Comparison of ENCODE assay signal across 1 cellular context in the genomic region with DNA sequence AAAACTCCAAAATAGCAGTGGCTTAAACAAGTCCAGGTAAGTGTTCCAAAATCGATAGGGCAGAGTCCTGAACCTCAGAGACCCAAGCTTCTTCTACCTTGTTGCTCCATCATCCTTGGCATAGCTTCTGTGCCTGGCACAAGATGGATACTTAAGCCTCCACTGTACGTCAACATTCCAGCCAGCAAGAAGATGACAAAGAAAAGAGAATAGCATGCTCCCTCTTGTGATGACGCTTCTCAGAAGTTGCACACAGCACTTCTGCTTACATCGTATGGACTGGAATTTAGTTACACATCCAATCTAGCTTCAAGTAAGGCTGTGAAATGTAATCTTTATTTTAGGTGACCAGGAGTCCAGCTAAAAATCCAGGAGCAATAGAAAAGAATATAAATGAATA.
TF ChIP-seq lines count a peak whose summit lies in the region.

No MANE protein-coding gene starts in this region.

TF ChIP-seq in K562, 482 proteins besides CTCF, POLR2A, EP300 and RAD21:
- no peak for TF ChIP-seq KHSRP (IDR thresholded peaks at IDR 0.05)
- no peak for TF ChIP-seq HIVEP1 (CRISPR knock-in tag; IDR thresholded peaks at IDR 0.05)
- TF ChIP-seq, protein P1, sequence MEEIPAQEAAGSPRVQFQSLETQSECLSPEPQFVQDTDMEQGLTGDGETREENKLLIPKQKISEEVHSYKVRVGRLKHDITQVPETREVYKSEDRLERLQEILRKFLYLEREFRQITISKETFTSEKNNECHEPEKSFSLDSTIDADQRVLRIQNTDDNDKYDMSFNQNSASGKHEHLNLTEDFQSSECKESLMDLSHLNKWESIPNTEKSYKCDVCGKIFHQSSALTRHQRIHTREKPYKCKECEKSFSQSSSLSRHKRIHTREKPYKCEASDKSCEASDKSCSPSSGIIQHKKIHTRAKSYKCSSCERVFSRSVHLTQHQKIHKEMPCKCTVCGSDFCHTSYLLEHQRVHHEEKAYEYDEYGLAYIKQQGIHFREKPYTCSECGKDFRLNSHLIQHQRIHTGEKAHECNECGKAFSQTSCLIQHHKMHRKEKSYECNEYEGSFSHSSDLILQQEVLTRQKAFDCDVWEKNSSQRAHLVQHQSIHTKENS (CRISPR knock-in tag; IDR thresholded peaks at IDR 0.05) = no peak
- TF ChIP-seq ZNF584 (CRISPR knock-in tag; IDR thresholded peaks at IDR 0.05; ENCODE audit: low read depth) = no peak
- TF ChIP-seq NRF1 (conservative IDR thresholded peaks at IDR 0.05 in 1 of 2, IDR thresholded peaks at IDR 0.05 in 1 of 2) = no peak
TF ChIP-seq in K562: peak in this region for 0.
